ENCODE assay signal across 2 cellular contexts in the genomic region with DNA sequence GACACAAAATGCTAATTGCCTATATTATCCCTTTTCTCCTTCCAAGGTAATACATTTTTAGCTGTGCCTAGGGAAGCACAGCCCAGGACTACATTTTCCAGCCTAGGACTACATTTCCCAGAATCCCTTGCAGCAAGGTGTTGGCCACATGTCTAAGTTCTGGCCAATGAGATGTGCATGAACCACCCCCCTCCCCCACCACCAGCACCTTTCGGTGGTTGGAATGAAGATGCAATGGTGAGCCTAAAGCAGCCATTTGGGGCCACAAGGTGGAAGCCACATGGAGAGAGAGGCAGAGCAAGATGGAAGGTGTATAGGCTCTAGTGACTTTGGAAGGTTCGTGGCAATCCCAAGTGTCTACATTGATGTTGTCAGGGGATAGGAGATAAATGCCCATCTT.
TF ChIP-seq lines count a peak whose summit lies in the region.

No MANE protein-coding gene starts in this region.

TF ChIP-seq in WTC11, 78 proteins besides CTCF, POLR2A, EP300 and RAD21:
- TF ChIP-seq, protein P1, sequence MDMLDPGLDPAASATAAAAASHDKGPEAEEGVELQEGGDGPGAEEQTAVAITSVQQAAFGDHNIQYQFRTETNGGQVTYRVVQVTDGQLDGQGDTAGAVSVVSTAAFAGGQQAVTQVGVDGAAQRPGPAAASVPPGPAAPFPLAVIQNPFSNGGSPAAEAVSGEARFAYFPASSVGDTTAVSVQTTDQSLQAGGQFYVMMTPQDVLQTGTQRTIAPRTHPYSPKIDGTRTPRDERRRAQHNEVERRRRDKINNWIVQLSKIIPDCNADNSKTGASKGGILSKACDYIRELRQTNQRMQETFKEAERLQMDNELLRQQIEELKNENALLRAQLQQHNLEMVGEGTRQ (CRISPR knock-in tag; IDR thresholded peaks at IDR 0.05), result peak; percentile 95
- TF ChIP-seq ZNF281 (CRISPR knock-in tag; IDR thresholded peaks at IDR 0.05), result peak; percentile 89; the same call in 1 of the 2 replicates
- TF ChIP-seq NFYB (CRISPR knock-in tag; conservative IDR thresholded peaks at IDR 0.05; ENCODE audit: low read depth), result peak; percentile 92
- TF ChIP-seq USF1 (CRISPR knock-in tag; IDR thresholded peaks at IDR 0.05), result peak; percentile 95
- TF ChIP-seq ATF3 (CRISPR knock-in tag; conservative IDR thresholded peaks at IDR 0.05), result no peak
- TF ChIP-seq ZNF232 (CRISPR knock-in tag; IDR thresholded peaks at IDR 0.05), result no peak
- peak; percentile 99 for TF ChIP-seq GTF2I (CRISPR knock-in tag; conservative IDR thresholded peaks at IDR 0.05)

TF ChIP-seq in HepG2, 621 proteins besides CTCF, POLR2A, EP300 and RAD21 (continued from another document and continues in another):
- TF ChIP-seq POGK (CRISPR knock-in tag; conservative IDR thresholded peaks at IDR 0.05) (no peak), BRD4 (CRISPR knock-in tag; IDR thresholded peaks at IDR 0.05) (no peak), REXO4 (CRISPR knock-in tag; IDR thresholded peaks at IDR 0.05; ENCODE audit: borderline replicate concordance) (no peak), ZNF136 (CRISPR knock-in tag; IDR thresholded peaks at IDR 0.05; ENCODE audit: low read depth) (no peak), RELA (CRISPR knock-in tag; IDR thresholded peaks at IDR 0.05) (no peak), MZF1 (CRISPR knock-in tag; IDR thresholded peaks at IDR 0.05; ENCODE audit: borderline replicate concordance) (no peak), SSRP1 (CRISPR knock-in tag; IDR thresholded peaks at IDR 0.05) (no peak), SNAI1 (CRISPR knock-in tag; IDR thresholded peaks at IDR 0.05; ENCODE audit: borderline replicate concordance) (no peak), HOXA5 (CRISPR knock-in tag; IDR thresholded peaks at IDR 0.05) (no peak), THAP11 (CRISPR knock-in tag; IDR thresholded peaks at IDR 0.05) (peak; percentile 97), ZNF569 (CRISPR knock-in tag; IDR thresholded peaks at IDR 0.05; ENCODE audit: borderline replicate concordance) (no peak), ZNF891 (CRISPR knock-in tag; IDR thresholded peaks at IDR 0.05) (no peak), ZSCAN31 (CRISPR knock-in tag; IDR thresholded peaks at IDR 0.05; ENCODE audit: low read depth) (no peak), GATAD1 (CRISPR knock-in tag; IDR thresholded peaks at IDR 0.05) (no peak), NFYC (CRISPR knock-in tag; IDR thresholded peaks at IDR 0.05) (peak; percentile 86), CREB1 (IDR thresholded peaks at IDR 0.05) (no peak), CREB1 (CRISPR knock-in tag; IDR thresholded peaks at IDR 0.05) (no peak), ISX (CRISPR knock-in tag; conservative IDR thresholded peaks at IDR 0.05) (no peak), CSRNP1 (CRISPR knock-in tag; IDR thresholded peaks at IDR 0.05) (no peak), PHF5A (CRISPR knock-in tag; IDR thresholded peaks at IDR 0.05; ENCODE audit: low read depth, unreplicated experiment) (no peak), ZNF230 (CRISPR knock-in tag; IDR thresholded peaks at IDR 0.05) (no peak), YEATS4 (CRISPR knock-in tag; IDR thresholded peaks at IDR 0.05; ENCODE audit: borderline replicate concordance) (no peak), ZBTB2 (CRISPR knock-in tag; IDR thresholded peaks at IDR 0.05; ENCODE audit: low read depth) (no peak), HNRNPK (IDR thresholded peaks at IDR 0.05; ENCODE audit: low read depth, low read length, poor library complexity, severe bottlenecking) (no peak), U2AF2 (IDR thresholded peaks at IDR 0.05; ENCODE audit: low read depth, low read length) (no peak), TEF (CRISPR knock-in tag; IDR thresholded peaks at IDR 0.05) (no peak), ZNF501 (CRISPR knock-in tag; IDR thresholded peaks at IDR 0.05) (no peak), IRF1 (CRISPR knock-in tag; IDR thresholded peaks at IDR 0.05; ENCODE audit: low read depth) (no peak), ZNF281 (CRISPR knock-in tag; IDR thresholded peaks at IDR 0.05; ENCODE audit: borderline replicate concordance) (peak; percentile 86), RAD51 (IDR thresholded peaks at IDR 0.05; ENCODE audit: borderline replicate concordance) (no peak), ZNF577 (CRISPR knock-in tag; IDR thresholded peaks at IDR 0.05; ENCODE audit: borderline replicate concordance, low read depth) (no peak), ZNF576 (CRISPR knock-in tag; IDR thresholded peaks at IDR 0.05) (no peak), EZH2 (conservative IDR thresholded peaks at IDR 0.05; ENCODE audit: low read depth, low read length) (no peak), XRCC5 (optimal IDR thresholded peaks at IDR 0.05; ENCODE audit: low read length) (no peak), ZNF12 (CRISPR knock-in tag; IDR thresholded peaks at IDR 0.05) (no peak), HCFC1 (IDR thresholded peaks at IDR 0.05; ENCODE audit: low read depth, low read length) (peak; percentile 55; the same call in 1 of the 2 replicates), ZNF124 (CRISPR knock-in tag; IDR thresholded peaks at IDR 0.05) (no peak), CEBPG (CRISPR knock-in tag; IDR thresholded peaks at IDR 0.05) (no peak), ZNF724P (CRISPR knock-in tag; IDR thresholded peaks at IDR 0.05; ENCODE audit: borderline replicate concordance) (no peak), ZNF83 (CRISPR knock-in tag; IDR thresholded peaks at IDR 0.05; ENCODE audit: borderline replicate concordance) (no peak), HOXA9 (CRISPR knock-in tag; IDR thresholded peaks at IDR 0.05; ENCODE audit: borderline replicate concordance) (no peak), MIER3 (CRISPR knock-in tag; IDR thresholded peaks at IDR 0.05; ENCODE audit: borderline replicate concordance) (no peak)
- TF ChIP-seq, protein P1 (IDR thresholded peaks at IDR 0.05; ENCODE audit: low read depth, low read length), result peak; percentile 56
- TF ChIP-seq, protein P1 (CRISPR knock-in tag; IDR thresholded peaks at IDR 0.05; ENCODE audit: borderline replicate concordance), result peak; percentile 80; the same call in 1 of the 2 replicates
- TF ChIP-seq, protein P2, sequence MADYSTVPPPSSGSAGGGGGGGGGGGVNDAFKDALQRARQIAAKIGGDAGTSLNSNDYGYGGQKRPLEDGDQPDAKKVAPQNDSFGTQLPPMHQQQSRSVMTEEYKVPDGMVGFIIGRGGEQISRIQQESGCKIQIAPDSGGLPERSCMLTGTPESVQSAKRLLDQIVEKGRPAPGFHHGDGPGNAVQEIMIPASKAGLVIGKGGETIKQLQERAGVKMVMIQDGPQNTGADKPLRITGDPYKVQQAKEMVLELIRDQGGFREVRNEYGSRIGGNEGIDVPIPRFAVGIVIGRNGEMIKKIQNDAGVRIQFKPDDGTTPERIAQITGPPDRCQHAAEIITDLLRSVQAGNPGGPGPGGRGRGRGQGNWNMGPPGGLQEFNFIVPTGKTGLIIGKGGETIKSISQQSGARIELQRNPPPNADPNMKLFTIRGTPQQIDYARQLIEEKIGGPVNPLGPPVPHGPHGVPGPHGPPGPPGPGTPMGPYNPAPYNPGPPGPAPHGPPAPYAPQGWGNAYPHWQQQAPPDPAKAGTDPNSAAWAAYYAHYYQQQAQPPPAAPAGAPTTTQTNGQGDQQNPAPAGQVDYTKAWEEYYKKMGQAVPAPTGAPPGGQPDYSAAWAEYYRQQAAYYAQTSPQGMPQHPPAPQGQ (CRISPR knock-in tag; IDR thresholded peaks at IDR 0.05; ENCODE audit: borderline replicate concordance), result no peak
